22 cellular contexts compared by ENCODE assay signal in the genomic region with DNA sequence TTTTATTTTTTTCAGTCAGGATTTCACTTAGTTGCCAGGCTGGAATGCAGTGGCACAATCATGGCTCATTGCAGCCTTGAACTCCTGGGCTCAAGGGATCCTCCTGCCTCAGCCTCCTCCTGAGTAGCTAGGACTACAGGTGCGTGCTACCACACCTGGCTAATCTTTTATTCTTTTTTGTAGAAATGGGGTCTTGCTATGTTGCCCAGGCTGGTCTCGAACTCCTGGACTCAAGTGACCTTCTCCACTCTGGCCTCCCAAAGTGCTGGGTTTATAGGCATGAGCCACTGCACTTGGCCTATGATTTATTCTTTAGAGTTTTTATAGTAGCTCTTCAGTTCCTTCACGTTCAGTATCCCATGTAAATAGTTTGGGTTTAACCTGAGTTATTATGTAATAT. TPM values are rescaled to one million over a fixed set of nuclear protein-coding genes. Genes with fewer than 3 reads are reported as not detected.
A peak's percentile ranks its signal among the peaks of the same experiment; 100 is the strongest.
DNase-seq lines count a peak whose midpoint lies in the region; ATAC-seq, FAIRE-seq and TF ChIP-seq lines count a peak whose summit lies in the region.
"Had no signal": no experiment of that assay in that cellular context is flagged by ENCODE, and none has a peak within 500 bp of the region (broad histone marks: within the 10 kb centered on the region; RNA-seq: fewer than 3 reads in every experiment).

No MANE protein-coding gene starts in this region.

- no peak overlapping the region for H2AK5ac ChIP-seq in trophoblast cell (ENCODE audit: low read length)

- no peak overlapping the region for H3K23ac ChIP-seq in trophoblast cell (ENCODE audit: low read length)

- no peak overlapping the region for H4K91ac ChIP-seq in trophoblast cell (ENCODE audit: low read depth, low read length)

- in situ Hi-C loops in HepG2 (cut with HindIII; ENCODE audit: extremely low pct_ligation_motif_present, low pct_unique_long_range_greater_than_20kb): no loop called here

- H3K14ac ChIP-seq in trophoblast cell (ENCODE audit: low read length): no peak overlapping the region

- H2AFZ ChIP-seq in HepG2 (ENCODE audit: low read length) (no peak overlapping the region), trophoblast cell (ENCODE audit: insufficient read depth, low read length, poor library complexity) (no peak overlapping the region)
- H2AFZ ChIP-seq: GM23248 had no signal

- H3K9ac ChIP-seq in HepG2 (ENCODE audit: insufficient read depth, low read depth, low read length) (no peak overlapping the region), trophoblast cell (ENCODE audit: low read length) (no peak overlapping the region)
- H3K9ac ChIP-seq: GM23248 had no signal

- DNase-seq in HepG2 (ENCODE audit: low spot score) (no peak), right lobe of liver (no peak), WTC11 (ENCODE audit: low spot score) (no peak), trophoblast cell (no peak), HT-29 (ENCODE audit: low spot score) (no peak)
- DNase-seq in activated naive CD8-positive, alpha-beta T cell treated with anti-CD3 and anti-CD28 coated beads for 36 hours: no peak
- DNase-seq: C1 segment of cervical spinal cord; Calu3; CD4-positive, alpha-beta memory T cell; COR-L47; DMS53; DMS79 treated with DMSO at 0.1 percent for 48 hours; GM23248; H7; HCEC 1CT had no signal

- TF ChIP-seq POLR2A in HepG2 (IDR thresholded peaks at IDR 0.05; ENCODE audit: insufficient read depth in 1 of 2, low read depth in 2 of 2, low read length in 2 of 2) (no peak), right lobe of liver (IDR thresholded peaks at IDR 0.05) (no peak)

- H4K12ac ChIP-seq in trophoblast cell (ENCODE audit: low read depth, low read length): no peak overlapping the region

- TF ChIP-seq RAD21 in HepG2 (CRISPR knock-in tag; IDR thresholded peaks at IDR 0.05): no peak

- no peak overlapping the region for H3K4me3 Mint-ChIP-seq in WTC11
- no peak overlapping the region for H3K4me3 Mint-ChIP-seq in activated naive CD8-positive, alpha-beta T cell treated with anti-CD3 and anti-CD28 coated beads for 36 hours

- H2BK120ac ChIP-seq in trophoblast cell (ENCODE audit: insufficient read depth, low read length, poor library complexity): no peak overlapping the region

- H2BK5ac ChIP-seq in trophoblast cell (ENCODE audit: low read depth, low read length, poor library complexity): no peak overlapping the region

- no peak for FAIRE-seq in HepG2 (lab: Jason Lieb, UNC)
- FAIRE-seq: G401.6, GM12892, H1 had no signal

- H4K8ac ChIP-seq in trophoblast cell (ENCODE audit: low read depth, low read length): no peak overlapping the region

- H3K27me3 Mint-ChIP-seq in WTC11 (ENCODE audit: low read depth): no peaks in the 10 kb centered on the region
- H3K27me3 Mint-ChIP-seq in activated naive CD8-positive, alpha-beta T cell treated with anti-CD3 and anti-CD28 coated beads for 36 hours: no peaks in the 10 kb centered on the region
- H3K27me3 Mint-ChIP-seq: CD4-positive, alpha-beta memory T cell had no signal

- H3K9me3 ChIP-seq in HepG2 (ENCODE audit: low read length) (no peaks in the 10 kb centered on the region), right lobe of liver (no peaks in the 10 kb centered on the region), trophoblast cell (ENCODE audit: insufficient read depth, low read depth, low read length) (no peaks in the 10 kb centered on the region)

- CTCF ChIA-PET in HepG2 (lab: Yijun Ruan, JAX; ENCODE audit: low intra/inter-chr PET ratio, low total read pairs): no interaction called here
- CTCF ChIA-PET in WTC11 (lab: Charles Lee): interaction anchor here (2.5 kb wide), 1 partner anchor 28 kb away, joined by 11 read pairs; no protein-coding TSS in a partner anchor

- H3K4me3 ChIP-seq in HepG2 (replicated peaks in 1 of 3; ENCODE audit: insufficient read depth in 1 of 3, low read depth in 2 of 3, low read length in 3 of 3): no peak overlapping the region
- no peak overlapping the region for H3K4me3 ChIP-seq in right lobe of liver
- no peak overlapping the region for H3K4me3 ChIP-seq in trophoblast cell (ENCODE audit: low read depth, low read length)
- H3K4me3 ChIP-seq: GM23248 had no signal

- TF ChIP-seq CTCF in HepG2 (CRISPR knock-in tag; IDR thresholded peaks at IDR 0.05) (no peak), right lobe of liver (IDR thresholded peaks at IDR 0.05) (no peak), WTC11 (IDR thresholded peaks at IDR 0.05) (no peak)

- peaks cover 34% of the 10 kb centered on the region for H3K36me3 Mint-ChIP-seq in WTC11
- H3K36me3 Mint-ChIP-seq in activated naive CD8-positive, alpha-beta T cell treated with anti-CD3 and anti-CD28 coated beads for 36 hours: peaks cover 73% of the 10 kb centered on the region

- H3K4me2 ChIP-seq in HepG2 (ENCODE audit: low read depth, low read length): no peak overlapping the region
- no peak overlapping the region for H3K4me2 ChIP-seq in trophoblast cell (ENCODE audit: low read length)

- intact Hi-C loops in HepG2 (cut with micrococcal nuclease; ENCODE audit: unreplicated experiment) (loop anchor here (10.0 kb wide), 2 partner anchors 73 to 263 kb away; a partner anchor contains a TSS), right lobe of liver (cut with DNase I) (no loop called here)

- BruUV-seq in HepG2 (replicated peaks; lab: Mats Ljungman, UMichigan): no TSS peak

- H3K4ac ChIP-seq in trophoblast cell (ENCODE audit: low read depth, low read length): peak overlapping the region; percentile 24

- no peak overlapping the region for H3K27ac ChIP-seq in HepG2 (ENCODE audit: extremely low read length, insufficient read depth, low read length)
- no peak overlapping the region for H3K27ac ChIP-seq in right lobe of liver
- no peak overlapping the region for H3K27ac ChIP-seq in trophoblast cell (ENCODE audit: low read depth, low read length)
- H3K27ac ChIP-seq: GM23248 had no signal

- peaks cover 53% of the 10 kb centered on the region for H3K4me1 Mint-ChIP-seq in WTC11
- H3K4me1 Mint-ChIP-seq in activated naive CD8-positive, alpha-beta T cell treated with anti-CD3 and anti-CD28 coated beads for 36 hours: peaks cover 52% of the 10 kb centered on the region

- H3K79me1 ChIP-seq in trophoblast cell (ENCODE audit: low read length): peaks cover under 1% of the 10 kb centered on the region

- H3K9me3 Mint-ChIP-seq in WTC11: no peaks in the 10 kb centered on the region
- H3K9me3 Mint-ChIP-seq in activated naive CD8-positive, alpha-beta T cell treated with anti-CD3 and anti-CD28 coated beads for 36 hours: no peaks in the 10 kb centered on the region
- H3K9me3 Mint-ChIP-seq: CD4-positive, alpha-beta memory T cell had no signal

- H3K4me1 ChIP-seq in HepG2 (ENCODE audit: insufficient read depth, low read length) (peaks cover 58% of the 10 kb centered on the region), right lobe of liver (peaks cover 0 to 31% (median 15%) of the 10 kb centered on the region in 4 donors), trophoblast cell (ENCODE audit: control insufficient read depth in 1 of 2, insufficient read depth in 2 of 2, low read length in 2 of 2) (peaks cover 0 to 7% of the 10 kb centered on the region in 2 experiments)

- no peak for TF ChIP-seq EP300 in HepG2 (IDR thresholded peaks at IDR 0.05; ENCODE audit: low read depth in 2 of 2, low read length in 2 of 2)
- TF ChIP-seq EP300 in HepG2 (CRISPR knock-in tag; IDR thresholded peaks at IDR 0.05; ENCODE audit: borderline replicate concordance): no peak

- no peak overlapping the region for H3K27ac Mint-ChIP-seq in WTC11
- no peak overlapping the region for H3K27ac Mint-ChIP-seq in activated naive CD8-positive, alpha-beta T cell treated with anti-CD3 and anti-CD28 coated beads for 36 hours

- H3K18ac ChIP-seq in trophoblast cell (ENCODE audit: low read length): no peak overlapping the region

- H2BK12ac ChIP-seq in trophoblast cell (ENCODE audit: low read length): no peak overlapping the region

- peaks cover 67% of the 10 kb centered on the region for H4K20me1 ChIP-seq in HepG2 (ENCODE audit: insufficient read depth, low read length)

- peaks cover 4 to 57% of the 10 kb centered on the region in 2 experiments; a peak in 4 of 5 replicates for H3K36me3 ChIP-seq in HepG2 (replicated peaks in 1 of 2; ENCODE audit: control insufficient read depth in 1 of 2, insufficient read depth in 2 of 2, low read length in 2 of 2)
- H3K36me3 ChIP-seq in right lobe of liver: peaks cover 0 to 7% (median 0%) of the 10 kb centered on the region in 4 donors
- H3K36me3 ChIP-seq in trophoblast cell (ENCODE audit: control insufficient read depth in 1 of 2, insufficient read depth in 2 of 2, low read length in 2 of 2): peaks cover 8 to 15% of the 10 kb centered on the region in 2 experiments

- ATAC-seq in HepG2: no peak
- no peak for ATAC-seq in right lobe of liver
- no peak for ATAC-seq in WTC11

- H3K79me2 ChIP-seq in HepG2 (ENCODE audit: insufficient read depth, low read length) (peaks cover 98% of the 10 kb centered on the region), trophoblast cell (ENCODE audit: control insufficient read depth, insufficient read depth, low read length, poor library complexity) (peaks cover 15% of the 10 kb centered on the region)

- 94% methylated on average over 3 of the region's 3 CpGs for whole genome bisulfite sequencing in HepG2 (ENCODE audit: low lambda C conversion rate)
- 71% methylated on average over 3 of the region's 3 CpGs for WGBS in right lobe of liver (ENCODE audit: insufficient coverage, low coverage, low lambda C conversion rate, missing lambda C conversion rate)
- no CpG with 5 or more reads among the region's 3 CpGs for WGBS in trophoblast cell (ENCODE audit: extremely low coverage, insufficient coverage, insufficient read length)

- POLR2A ChIA-PET in HepG2 (lab: Yijun Ruan, JAX) (interaction anchor here (1.1 kb wide), 1 partner anchor 17 kb away, joined by 3 read pairs; no protein-coding TSS in a partner anchor), WTC11 (lab: Charles Lee) (no interaction called here)

- H3K27me3 ChIP-seq in HepG2 (ENCODE audit: control insufficient read depth in 1 of 2, insufficient read depth in 2 of 2, low read length in 2 of 2) (no peaks in the 10 kb centered on the region; a peak in 1 of 5 replicates), right lobe of liver (no peaks in the 10 kb centered on the region), trophoblast cell (ENCODE audit: insufficient read depth, low read length) (no peaks in the 10 kb centered on the region)

RNA-seq across cellular contexts. Expression of a gene that starts 5.5 kb away (rescaled TPM):
- total RNA-seq in HepG2 (2016; rRNA removed; fragmentation: Illumina TruSeq; extraction: Trizol) (170 and 182 TPM in 2 replicates), right lobe of liver (100 to 1,000 TPM in 5 of 6 experiments, 10 to 100 TPM in 1; 77.5 to 150 (median 126) TPM), WTC11 (2021) (237 to 261 TPM (median 240 TPM) in 3 replicates)
- 34.5 and 40.2 TPM in 2 replicates for total RNA-seq in HepG2 (2016; cell fraction: cytosol; rRNA removed; fragmentation: Illumina TruSeq; extraction: Trizol; ENCODE audit: low read depth)
- total RNA-seq in HepG2 (2016; cell fraction: insoluble cytoplasmic fraction; rRNA removed; fragmentation: Illumina TruSeq; extraction: Trizol): 155 and 182 TPM in 2 replicates
- total RNA-seq in HepG2 (2016; cell fraction: membrane; rRNA removed; fragmentation: Illumina TruSeq; extraction: Trizol): 84.3 and 94.4 TPM in 2 replicates
- total RNA-seq in HepG2 (2016; cell fraction: nucleus; rRNA removed; fragmentation: Illumina TruSeq; extraction: Trizol): 172 and 175 TPM in 2 replicates
- polyA plus RNA-seq in HepG2 (2011; rRNA removed): 110 and 126 TPM in 2 replicates
- 131 and 133 TPM in 2 replicates for polyA plus RNA-seq in HepG2 (2011; cell fraction: cytosol; rRNA removed)
- polyA plus RNA-seq in HepG2 (2011; cell fraction: nucleus; rRNA removed): 69.2 and 72.7 TPM in 2 replicates
- 165 and 216 TPM in 2 replicates for polyA plus RNA-seq in HepG2 (2012)
- polyA plus RNA-seq in HepG2 (2016; cell fraction: cytosol; fragmentation: Illumina TruSeq; extraction: Trizol; ENCODE audit: low read depth): 22.2 and 26.2 TPM in 2 replicates
- polyA plus RNA-seq in HepG2 (2016; cell fraction: insoluble cytoplasmic fraction; fragmentation: Illumina TruSeq; extraction: Trizol; ENCODE audit: low read depth): 124 and 140 TPM in 2 replicates
- polyA plus RNA-seq in HepG2 (2016; cell fraction: membrane; fragmentation: Illumina TruSeq; extraction: Trizol; ENCODE audit: low read depth): 49.9 and 61.8 TPM in 2 replicates
- polyA plus RNA-seq in HepG2 (2016; cell fraction: nucleus; fragmentation: Illumina TruSeq; extraction: Trizol; ENCODE audit: insufficient read depth, low read depth): 108 TPM in 2 replicates
- 268 and 294 TPM in 2 replicates for polyA minus RNA-seq in HepG2 (2011; rRNA and poly(A)+ RNA removed; ENCODE audit: low replicate concordance)
- polyA minus RNA-seq in HepG2 (2011; cell fraction: cytosol; rRNA and poly(A)+ RNA removed): 168 and 188 TPM in 2 replicates
- 266 and 305 TPM in 2 replicates for polyA minus RNA-seq in HepG2 (2011; cell fraction: nucleus; rRNA and poly(A)+ RNA removed)
- polyA plus RNA-seq in trophoblast cell (2013): 183 TPM in 2 replicates
- 178 and 193 TPM in 2 replicates for total RNA-seq in HT-29 (2014; rRNA removed; shearing (Covaris generic))
- total RNA-seq in activated naive CD8-positive, alpha-beta T cell treated with anti-CD3 and anti-CD28 coated beads for 36 hours: 100 to 1,000 TPM; 192 to 201 TPM

RNA-seq across cellular contexts. Expression of a gene that starts 39.6 kb away (rescaled TPM):
- total RNA-seq in HepG2 (2016; rRNA removed; fragmentation: Illumina TruSeq; extraction: Trizol): not detected in 2 replicates
- total RNA-seq in HepG2 (2016; cell fraction: cytosol; rRNA removed; fragmentation: Illumina TruSeq; extraction: Trizol; ENCODE audit: low read depth): not detected in 2 replicates
- total RNA-seq in HepG2 (2016; cell fraction: insoluble cytoplasmic fraction; rRNA removed; fragmentation: Illumina TruSeq; extraction: Trizol): not detected in 2 replicates
- not detected in 2 replicates for total RNA-seq in HepG2 (2016; cell fraction: membrane; rRNA removed; fragmentation: Illumina TruSeq; extraction: Trizol)
- not detected in 2 replicates for total RNA-seq in HepG2 (2016; cell fraction: nucleus; rRNA removed; fragmentation: Illumina TruSeq; extraction: Trizol)
- not detected in 2 replicates for polyA plus RNA-seq in HepG2 (2011; rRNA removed)
- polyA plus RNA-seq in HepG2 (2011; cell fraction: cytosol; rRNA removed): not detected in 2 replicates
- polyA plus RNA-seq in HepG2 (2011; cell fraction: nucleus; rRNA removed): not detected in 2 replicates
- polyA plus RNA-seq in HepG2 (2012): not detected in 2 replicates
- not detected in 2 replicates for polyA plus RNA-seq in HepG2 (2016; cell fraction: cytosol; fragmentation: Illumina TruSeq; extraction: Trizol; ENCODE audit: low read depth)
- not detected in 2 replicates for polyA plus RNA-seq in HepG2 (2016; cell fraction: insoluble cytoplasmic fraction; fragmentation: Illumina TruSeq; extraction: Trizol; ENCODE audit: low read depth)
- polyA plus RNA-seq in HepG2 (2016; cell fraction: membrane; fragmentation: Illumina TruSeq; extraction: Trizol; ENCODE audit: low read depth): not detected in 2 replicates
- polyA plus RNA-seq in HepG2 (2016; cell fraction: nucleus; fragmentation: Illumina TruSeq; extraction: Trizol; ENCODE audit: insufficient read depth, low read depth): not detected in 2 replicates
- polyA minus RNA-seq in HepG2 (2011; rRNA and poly(A)+ RNA removed; ENCODE audit: low replicate concordance): not detected in 2 replicates
- not detected in 2 replicates for polyA minus RNA-seq in HepG2 (2011; cell fraction: cytosol; rRNA and poly(A)+ RNA removed)
- polyA minus RNA-seq in HepG2 (2011; cell fraction: nucleus; rRNA and poly(A)+ RNA removed): not detected in 2 replicates
- not detected for total RNA-seq in right lobe of liver
- not detected in 3 replicates for total RNA-seq in WTC11 (2021)
- 0.03 TPM in 1 of 2 replicates, not detected in the other for polyA plus RNA-seq in trophoblast cell (2013)
- 1.0 and 2.5 TPM in 2 replicates for total RNA-seq in HT-29 (2014; rRNA removed; shearing (Covaris generic))
- total RNA-seq in activated naive CD8-positive, alpha-beta T cell treated with anti-CD3 and anti-CD28 coated beads for 36 hours: not detected
- total RNA-seq: A172; A673; Calu3; CD4-positive, alpha-beta memory T cell; Daoy; GM23248; H1 had no signal
- polyA plus RNA-seq: BJ; CD4-positive, alpha-beta memory T cell; GM23248 had no signal
